14 cellular contexts compared by ENCODE assay signal in the genomic region with DNA sequence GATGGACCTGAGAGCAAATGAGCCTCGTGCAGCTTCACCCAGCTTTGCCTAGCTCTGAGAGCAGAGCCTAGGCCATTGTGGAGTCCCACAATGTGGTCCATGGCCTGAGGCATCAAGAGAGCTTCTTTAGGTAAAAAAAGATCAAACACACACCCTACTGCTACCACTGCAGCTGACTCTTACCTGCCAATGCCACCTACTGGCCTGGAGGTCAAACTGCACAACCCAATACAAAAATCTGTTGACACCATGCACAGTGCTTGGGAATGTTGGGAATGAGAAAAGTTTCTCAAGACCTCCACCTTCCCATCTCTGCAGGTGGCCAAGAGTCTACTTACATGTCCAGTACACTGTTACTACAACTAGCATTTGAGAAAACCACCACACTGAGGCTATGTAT.
A peak's percentile ranks its signal among the peaks of the same experiment; 100 is the strongest.
DNase-seq lines count a peak whose midpoint lies in the region; TF ChIP-seq lines count a peak whose summit lies in the region.
"Had no signal": no experiment of that assay in that cellular context is flagged by ENCODE, and none has a peak within 500 bp of the region (broad histone marks: within the 10 kb centered on the region; RNA-seq: fewer than 3 reads in every experiment).

No MANE protein-coding gene starts in this region.

- no peaks in the 10 kb centered on the region for H3K9me3 ChIP-seq in neural progenitor cell (ENCODE audit: low read depth)

- H3K36me3 ChIP-seq in neural progenitor cell: no peaks in the 10 kb centered on the region

- no peak overlapping the region for H3K4me2 ChIP-seq in neural progenitor cell

- H3K36me3 Mint-ChIP-seq in chondrocyte (ENCODE audit: low read depth) (peaks cover 15% of the 10 kb centered on the region), neural progenitor cell (peaks cover 43% of the 10 kb centered on the region)

- H3K27me3 Mint-ChIP-seq in chondrocyte (ENCODE audit: low read depth) (no peaks in the 10 kb centered on the region), neural progenitor cell (ENCODE audit: insufficient read depth, low read depth) (no peaks in the 10 kb centered on the region)
- H3K27me3 Mint-ChIP-seq: activated CD4-positive, alpha-beta memory T cell treated with anti-CD3 and anti-CD28 coated beads for 36 hours; activated naive CD8-positive, alpha-beta T cell treated with anti-CD3 and anti-CD28 coated beads, Interleukin-2, amount 50 U/mL, for 24 hours had no signal

- no peaks in the 10 kb centered on the region for H3K4me1 ChIP-seq in neural progenitor cell
- H3K4me1 ChIP-seq: stomach had no signal

- H3K9me3 Mint-ChIP-seq in chondrocyte (ENCODE audit: low read depth) (peaks cover 18% of the 10 kb centered on the region), neural progenitor cell (peaks cover 17% of the 10 kb centered on the region)

- no peaks in the 10 kb centered on the region for H3K27me3 ChIP-seq in neural progenitor cell
- H3K27me3 ChIP-seq: stomach had no signal

- H3K4me3 ChIP-seq in neural progenitor cell: no peak overlapping the region
- H3K4me3 ChIP-seq: SK-N-MC, stomach had no signal

- TF ChIP-seq CTCF in GM12874 (IDR thresholded peaks at IDR 0.05; ENCODE audit: insufficient read depth, low read depth, low read length) (peak; percentile 44), LNCAP (IDR thresholded peaks at IDR 0.05) (peak; percentile 56; the same call in 1 of the 2 replicates), chondrocyte (IDR thresholded peaks at IDR 0.05) (peak; percentile 55), neural progenitor cell (IDR thresholded peaks at IDR 0.05) (peak; percentile 18)

- no peak overlapping the region for H3K27ac ChIP-seq in neural progenitor cell
- H3K27ac ChIP-seq: SK-N-MC, stomach had no signal

- H3K9ac ChIP-seq in neural progenitor cell: no peak overlapping the region

- no peak for DNase-seq in chondrocyte (ENCODE audit: low spot score)
- DNase-seq in neural progenitor cell (ENCODE audit: low spot score): no peak
- DNase-seq in SHP77 treated with DMSO at 0.1 percent for 48 hours (lab: John Stamatoyannopoulos, UW): no peak
- DNase-seq in epidermal melanocyte (ENCODE audit: insufficient read length, low spot score): no peak
- no peak for DNase-seq in activated CD4-positive, alpha-beta T cell treated with anti-CD3 and anti-CD28 coated beads for 4 hours
- DNase-seq: activated CD4-positive, alpha-beta memory T cell treated with anti-CD3 and anti-CD28 coated beads for 36 hours; activated naive CD8-positive, alpha-beta T cell treated with anti-CD3 and anti-CD28 coated beads, Interleukin-2, amount 50 U/mL, for 24 hours; GF-D8; immature natural killer cell; occipital lobe; stomach had no signal

- no peak overlapping the region for H2AFZ ChIP-seq in neural progenitor cell (replicated peaks)

- H3K4me1 Mint-ChIP-seq in chondrocyte (ENCODE audit: low read depth) (peaks cover 9% of the 10 kb centered on the region), neural progenitor cell (no peaks in the 10 kb centered on the region)
- H3K4me1 Mint-ChIP-seq: activated naive CD8-positive, alpha-beta T cell treated with anti-CD3 and anti-CD28 coated beads, Interleukin-2, amount 50 U/mL, for 24 hours had no signal

- H3K4me3 Mint-ChIP-seq in chondrocyte (ENCODE audit: unreplicated experiment) (no peak overlapping the region), neural progenitor cell (no peak overlapping the region)
- H3K4me3 Mint-ChIP-seq: activated CD4-positive, alpha-beta memory T cell treated with anti-CD3 and anti-CD28 coated beads for 36 hours; activated naive CD8-positive, alpha-beta T cell treated with anti-CD3 and anti-CD28 coated beads, Interleukin-2, amount 50 U/mL, for 24 hours; immature natural killer cell had no signal

- no peaks in the 10 kb centered on the region for H4K20me1 ChIP-seq in neural progenitor cell (ENCODE audit: low read depth)

- no peak overlapping the region for H3K27ac Mint-ChIP-seq in chondrocyte (ENCODE audit: unreplicated experiment)
- H3K27ac Mint-ChIP-seq in neural progenitor cell: no peak overlapping the region
- H3K27ac Mint-ChIP-seq: activated CD4-positive, alpha-beta memory T cell treated with anti-CD3 and anti-CD28 coated beads for 36 hours; activated naive CD8-positive, alpha-beta T cell treated with anti-CD3 and anti-CD28 coated beads, Interleukin-2, amount 50 U/mL, for 24 hours had no signal

- no peaks in the 10 kb centered on the region for H3K79me2 ChIP-seq in neural progenitor cell (ENCODE audit: low read depth)

- no peaks in the 10 kb centered on the region for H3F3A ChIP-seq in neural progenitor cell (ENCODE audit: low read depth)
